ENCODE assay signal across 9 cellular contexts in the genomic region with DNA sequence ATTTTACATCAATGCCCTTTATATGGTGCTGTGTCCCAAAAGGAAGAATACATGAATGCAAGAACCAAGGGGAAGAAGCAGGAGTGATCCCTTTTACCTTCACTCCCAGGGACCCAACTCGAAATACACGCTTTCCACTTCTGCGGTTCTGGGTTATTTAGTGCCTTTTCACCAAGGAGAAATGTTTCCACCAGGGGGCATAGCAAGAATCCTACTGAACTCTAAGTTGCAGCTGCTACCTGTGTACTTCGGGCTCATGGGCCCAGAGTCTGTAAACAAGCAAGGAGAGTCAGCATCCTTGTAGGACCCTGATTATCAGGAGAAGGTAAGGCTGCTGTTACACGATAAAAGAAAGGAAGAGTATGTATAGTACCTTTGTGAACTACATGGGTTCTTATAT. TPM values are rescaled to one million over a fixed set of nuclear protein-coding genes. Genes with fewer than 3 reads are reported as not detected.
A peak's percentile ranks its signal among the peaks of the same experiment; 100 is the strongest.
DNase-seq lines count a peak whose midpoint lies in the region; ATAC-seq, FAIRE-seq and TF ChIP-seq lines count a peak whose summit lies in the region.
"Had no signal": no experiment of that assay in that cellular context is flagged by ENCODE, and none has a peak within 500 bp of the region (broad histone marks: within the 10 kb centered on the region; RNA-seq: fewer than 3 reads in every experiment).

No MANE protein-coding gene starts in this region.

- H3K4me2 ChIP-seq in PC-3 (ENCODE audit: low read length): no peak overlapping the region

- no peaks in the 10 kb centered on the region for H3K79me2 ChIP-seq in PC-3 (ENCODE audit: low read length)

- no peak overlapping the region for H3K4me3 ChIP-seq in PC-3 (ENCODE audit: low read length)
- H3K4me3 ChIP-seq in left ventricle myocardium inferior: no peak overlapping the region
- no peak overlapping the region for H3K4me3 ChIP-seq in uterus

- H4K20me1 ChIP-seq in PC-3 (ENCODE audit: low read length): no peaks in the 10 kb centered on the region

- H3K9ac ChIP-seq in PC-3 (ENCODE audit: low read length): no peak overlapping the region

- no peak overlapping the region for H2AFZ ChIP-seq in PC-3 (ENCODE audit: low read length)

- BruUV-seq in PC-3 (replicated peaks; lab: Mats Ljungman, UMichigan): no TSS peak

- H3K4me1 ChIP-seq in PC-3 (ENCODE audit: insufficient read depth, low read length) (no peaks in the 10 kb centered on the region), left ventricle myocardium inferior (peaks cover 33% of the 10 kb centered on the region), uterus (peaks cover 0 to 5% of the 10 kb centered on the region in 2 donors)

- TF ChIP-seq POLR2A in uterus (IDR thresholded peaks at IDR 0.05) (no peak), GM12892 (IDR thresholded peaks at IDR 0.05; ENCODE audit: low read depth, low read length) (no peak)

- H3K36me3 ChIP-seq in PC-3 (ENCODE audit: low read depth, low read length) (no peaks in the 10 kb centered on the region), left ventricle myocardium inferior (no peaks in the 10 kb centered on the region), uterus (no peaks in the 10 kb centered on the region)

- H3K9me2 ChIP-seq in PC-3 (replicated peaks; ENCODE audit: low read length): no peaks in the 10 kb centered on the region

- intact Hi-C loops in Right ventricle myocardium inferior (cut with DNase I) (no loop called here), Right ventricle myocardium superior (cut with DNase I) (no loop called here), PC-3 (cut with micrococcal nuclease) (loop anchor here (1.0 kb wide), 3 partner anchors 44 to 114 kb away; no protein-coding TSS in a partner anchor), left ventricle myocardium inferior (cut with micrococcal nuclease) (no loop called here), uterus (cut with DNase I; ENCODE audit: low total_unique reads) (no loop called here)

- CTCF ChIA-PET in PC-3 (lab: Charles Lee): interaction anchor here (1.6 to 1.7 kb wide), 2 partner anchors 95 to 114 kb away, joined by 8 to 9 read pairs; no protein-coding TSS in a partner anchor

- FAIRE-seq in GM12892 (lab: Jason Lieb, UNC): no peak
- FAIRE-seq: G401.6 had no signal

- H3K27me3 ChIP-seq in PC-3 (ENCODE audit: low read length) (no peaks in the 10 kb centered on the region), left ventricle myocardium inferior (ENCODE audit: low read depth) (no peaks in the 10 kb centered on the region), uterus (no peaks in the 10 kb centered on the region)

- no peak for DNase-seq in Right ventricle myocardium inferior (ENCODE audit: missing footprints)
- DNase-seq in Right ventricle myocardium superior: no peak
- DNase-seq in PC-3: peak; percentile 57
- no peak for DNase-seq in left ventricle myocardium inferior
- DNase-seq in uterus: no peak
- no peak for DNase-seq in central memory CD4-positive, alpha-beta T cell
- no peak for DNase-seq in GM12892 (ENCODE audit: insufficient read length)
- DNase-seq in SKM-1 (lab: John Stamatoyannopoulos, UW; ENCODE audit: unreplicated experiment): no peak

- POLR2A ChIA-PET in PC-3 (lab: Charles Lee; ENCODE audit: unreplicated experiment): no interaction called here

- ATAC-seq in Right ventricle myocardium inferior: peak; percentile 50
- ATAC-seq in Right ventricle myocardium superior (ENCODE audit: poor library complexity): no peak
- peak; percentile 67 for ATAC-seq in PC-3

- no peaks in the 10 kb centered on the region for H3F3A ChIP-seq in PC-3 (ENCODE audit: low read length, unreplicated experiment)

- TF ChIP-seq CTCF in PC-3 (conservative IDR thresholded peaks at IDR 0.05; ENCODE audit: low read depth, low read length): peak; percentile 67
- peak; percentile 60 for TF ChIP-seq CTCF in left ventricle myocardium inferior (IDR thresholded peaks at IDR 0.05; ENCODE audit: borderline replicate concordance)
- TF ChIP-seq CTCF in uterus (IDR thresholded peaks at IDR 0.05): peak in 3 of 4 experiments; percentile 23 to 52 (median 24)

- H3K9me3 ChIP-seq in PC-3 (ENCODE audit: low read length): no peaks in the 10 kb centered on the region
- peaks cover 8% of the 10 kb centered on the region for H3K9me3 ChIP-seq in left ventricle myocardium inferior (replicated peaks)
- no peaks in the 10 kb centered on the region for H3K9me3 ChIP-seq in uterus

- H3K27ac ChIP-seq in PC-3 (ENCODE audit: low read length) (no peak overlapping the region), left ventricle myocardium inferior (replicated peaks) (no peak overlapping the region), uterus (no peak overlapping the region)

RNA-seq across cellular contexts. Expression of gene DPYSL3, which starts 45.7 kb away (rescaled TPM):
- 22.1 TPM for total RNA-seq in Right ventricle myocardium inferior
- total RNA-seq in Right ventricle myocardium superior: 20.5 TPM
- total RNA-seq in PC-3 (2014; rRNA removed): 19.5 and 20.6 TPM in 2 replicates
- total RNA-seq in left ventricle myocardium inferior: 20.7 TPM
- total RNA-seq in uterus: 100 to 1,000 TPM; 121 to 213 (median 168) TPM
- 0.68 TPM for polyA plus RNA-seq in GM12892 (2012; ENCODE audit: missing spikeins)
